9 cellular contexts compared by ENCODE assay signal in the genomic region with DNA sequence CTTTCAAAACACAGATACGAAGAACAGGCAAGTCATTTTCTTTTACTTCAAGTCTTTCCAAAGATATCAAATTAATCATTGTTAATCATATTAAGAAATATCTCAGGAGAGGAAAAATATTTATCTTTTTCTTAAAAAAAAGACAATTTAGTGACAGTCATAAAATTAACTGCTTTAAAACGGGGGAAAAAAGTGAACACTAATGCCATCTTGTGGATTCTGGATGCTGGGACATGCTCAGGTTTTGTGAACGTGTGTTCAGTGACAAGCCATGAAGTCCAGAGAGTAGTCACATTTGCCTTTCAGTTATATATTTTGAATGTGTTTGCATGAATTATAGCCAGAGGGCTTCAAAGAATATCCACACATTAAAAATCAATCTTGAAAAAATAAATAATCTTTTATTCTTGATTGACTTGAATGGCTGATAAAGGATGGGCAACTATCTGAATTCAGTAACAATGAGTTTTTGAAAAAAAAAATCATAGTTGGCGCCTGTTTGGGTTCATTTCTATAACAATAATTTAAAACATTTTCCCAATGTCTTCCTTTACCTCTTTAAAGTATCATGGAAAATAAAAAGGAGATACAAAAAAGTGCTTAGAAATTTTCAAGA.
A peak's percentile ranks its signal among the peaks of the same experiment; 100 is the strongest.
DNase-seq lines count a peak whose midpoint lies in the region; ATAC-seq, FAIRE-seq and TF ChIP-seq lines count a peak whose summit lies in the region.
"Had no signal": no experiment of that assay in that cellular context is flagged by ENCODE, and none has a peak within 500 bp of the region (broad histone marks: within the 10 kb centered on the region; RNA-seq: fewer than 3 reads in every experiment).

No MANE protein-coding gene starts in this region.

- H3K27me3 ChIP-seq in dorsolateral prefrontal cortex = peaks cover 0 to 2% (median 0%) of the 10 kb centered on the region in 45 donors
- no peaks in the 10 kb centered on the region for H3K27me3 ChIP-seq in osteoblast (ENCODE audit: insufficient read depth, low read length)

- DNase-seq in AG08395 (ENCODE audit: low spot score) (peak; percentile 40), NCI-H748 (lab: John Stamatoyannopoulos, UW; ENCODE audit: unreplicated experiment) (peak; percentile 42), dorsolateral prefrontal cortex (no peak), osteoblast (ENCODE audit: insufficient read length, low spot score, missing footprints) (no peak), NK-92 (lab: John Stamatoyannopoulos, UW; ENCODE audit: unreplicated experiment) (no peak)

- ATAC-seq in HG02885 (IDR thresholded peaks at IDR 0.05; ENCODE audit: poor library complexity, unreplicated experiment) (peak; percentile 80), GM19455 (IDR thresholded peaks at IDR 0.05; ENCODE audit: unreplicated experiment) (no peak)
- ATAC-seq: naive thymus-derived CD8-positive, alpha-beta T cell had no signal

- FAIRE-seq in G401.6 (lab: Jason Lieb, UNC) = peak; percentile 92

- H3K36me3 ChIP-seq in osteoblast (ENCODE audit: insufficient read depth, low read length) = no peaks in the 10 kb centered on the region

- no peaks in the 10 kb centered on the region for H3K9me3 ChIP-seq in osteoblast (ENCODE audit: low read depth, low read length)

- H3K4me3 ChIP-seq in dorsolateral prefrontal cortex (no peak overlapping the region), osteoblast (ENCODE audit: insufficient read depth, low read length) (no peak overlapping the region)

- H4K20me1 ChIP-seq in osteoblast (ENCODE audit: insufficient read depth, low read length) = no peaks in the 10 kb centered on the region

- peak overlapping the region; percentile 41 for H2AFZ ChIP-seq in osteoblast (ENCODE audit: low read length)

- H3K79me2 ChIP-seq in osteoblast (ENCODE audit: insufficient read depth, low read length) = no peaks in the 10 kb centered on the region

- H3K4me2 ChIP-seq in osteoblast (ENCODE audit: insufficient read depth, low read length) = no peak overlapping the region

- TF ChIP-seq CTCF in dorsolateral prefrontal cortex (IDR thresholded peaks at IDR 0.05 in 54 of 56, conservative IDR thresholded peaks at IDR 0.05 in 2 of 56; ENCODE audit: low read depth in 1 of 56, partially characterized antibody in 56 of 56) = peak; percentile 29 to 76 (median 58)
- TF ChIP-seq CTCF in osteoblast (IDR thresholded peaks at IDR 0.05; ENCODE audit: extremely low read depth, low read depth, low read length) = peak; percentile 82

- H3K27ac ChIP-seq in dorsolateral prefrontal cortex = no peak overlapping the region
- peak overlapping the region; percentile 94 for H3K27ac ChIP-seq in osteoblast (ENCODE audit: low read depth, low read length)

- peaks cover 17% of the 10 kb centered on the region for H3K4me1 ChIP-seq in osteoblast (ENCODE audit: insufficient read depth, low read length)

- intact Hi-C loops in dorsolateral prefrontal cortex (cut with DNase I) = loop anchor here (2.0 to 5.0 kb wide), 2 partner anchors 202 to 203 kb away; no protein-coding TSS in a partner anchor

Comparison
In these comparisons a context has a peak if more than half of its experiments do, and no peak if none do; other contexts are left out.
1. DNase-seq: peak in AG08395 (single experiment) and NCI-H748 (single experiment); none in dorsolateral prefrontal cortex (0 of 10), osteoblast (single experiment) and NK-92 (single experiment).